11 cellular contexts compared by ENCODE assay signal in genomic region chr6:1570848-1571247, GRCh38. TPM values are rescaled to one million over a fixed set of nuclear protein-coding genes. Genes with fewer than 3 reads are reported as not detected.
"Had no signal": no experiment of that assay in that cellular context is flagged by ENCODE, and none has a peak within 500 bp of the region (broad histone marks: within the 10 kb centered on the region; RNA-seq: fewer than 3 reads in every experiment).

No MANE protein-coding gene starts in this region.

- FAIRE-seq: H1, H54 had no signal

- H3K4me2 ChIP-seq: GM23338 had no signal

- H3K9me3 ChIP-seq: HAP-1 had no signal

- H3K27ac ChIP-seq: GM23248 had no signal

- ATAC-seq: GM23338, HCT116 had no signal

- DNase-seq: GM23248, GOT3, H7, H9, HCEC 1CT, HFFc6 had no signal

- H3K4me3 ChIP-seq: GM23248, GM23338, HAP-1 had no signal

- H3K4me1 ChIP-seq: HAP-1 had no signal

- H3K9ac ChIP-seq: GM23248 had no signal

- H3K36me3 ChIP-seq: HAP-1 had no signal

- H2AFZ ChIP-seq: GM23248 had no signal

RNA-seq across cellular contexts. Expression of gene FOXC1, which starts 38.9 kb away (rescaled TPM):
- total RNA-seq: H9 had no signal
- polyA plus RNA-seq: H1 had no signal
